Comparison of ENCODE assay signal across 23 cellular contexts in genomic region chr2:227456141-227456540, GRCh38.
"Had no signal": no experiment of that assay in that cellular context is flagged by ENCODE, and none has a peak within 500 bp of the region (broad histone marks: within the 10 kb centered on the region; RNA-seq: fewer than 3 reads in every experiment).

No MANE protein-coding gene starts in this region.

- H3K36me3 Mint-ChIP-seq: activated CD4-positive, alpha-beta memory T cell treated with anti-CD3 and anti-CD28 coated beads for 36 hours; activated CD8-positive, alpha-beta memory T cell treated with anti-CD3 and anti-CD28 coated beads, Interleukin-2, amount 10 ng/mL, durations not matched to agents 7 days and 5 days; activated naive CD8-positive, alpha-beta T cell treated with anti-CD3 and anti-CD28 coated beads, Interleukin-2, amount 10 ng/mL, durations not matched to agents 7 days and 5 days had no signal

- H3K27me3 Mint-ChIP-seq: activated B cell treated with CpG ODN at 0.5 μM for 24 hours; activated CD4-positive, alpha-beta memory T cell treated with anti-CD3 and anti-CD28 coated beads for 36 hours; activated CD8-positive, alpha-beta memory T cell treated with anti-CD3 and anti-CD28 coated beads, Interleukin-2, amount 10 ng/mL, durations not matched to agents 7 days and 5 days; activated naive CD8-positive, alpha-beta T cell treated with anti-CD3 and anti-CD28 coated beads, Interleukin-2, amount 10 ng/mL, durations not matched to agents 7 days and 5 days had no signal

- H3K27ac Mint-ChIP-seq: activated B cell treated with CpG ODN at 0.5 μM for 24 hours; activated CD4-positive, alpha-beta memory T cell treated with anti-CD3 and anti-CD28 coated beads for 36 hours; activated CD8-positive, alpha-beta memory T cell treated with anti-CD3 and anti-CD28 coated beads, Interleukin-2, amount 10 ng/mL, durations not matched to agents 7 days and 5 days; activated naive CD8-positive, alpha-beta T cell treated with anti-CD3 and anti-CD28 coated beads, Interleukin-2, amount 10 ng/mL, durations not matched to agents 7 days and 5 days; nephron; T-helper 1 cell treated with Interleukin-12 subunit alpha and Interleukin-12 subunit beta and Interleukin-4 antibody, amounts not matched to agents 30 μg/mL and 1 μg/mL, for 36 hours had no signal

- H3K9me3 Mint-ChIP-seq: activated B cell treated with CpG ODN at 0.5 μM for 24 hours; activated CD4-positive, alpha-beta memory T cell treated with anti-CD3 and anti-CD28 coated beads for 36 hours; activated naive CD8-positive, alpha-beta T cell treated with anti-CD3 and anti-CD28 coated beads, Interleukin-2, amount 10 ng/mL, durations not matched to agents 7 days and 5 days; nephron; T-helper 1 cell treated with Interleukin-12 subunit alpha and Interleukin-12 subunit beta and Interleukin-4 antibody, amounts not matched to agents 30 μg/mL and 1 μg/mL, for 36 hours had no signal

- H3K4me3 ChIP-seq: body of pancreas, lung, ovary, prostate gland, right atrium auricular region, upper lobe of left lung had no signal

- H3K36me3 ChIP-seq: neutrophil, ovary, prostate gland, right atrium auricular region, upper lobe of left lung had no signal

- ATAC-seq: activated CD8-positive, alpha-beta memory T cell treated with anti-CD3 and anti-CD28 coated beads, Interleukin-2, amount 10 ng/mL, durations not matched to agents 7 days and 5 days; body of pancreas; foreskin keratinocyte; left lobe of liver had no signal

- H3K4me3 Mint-ChIP-seq: activated B cell treated with CpG ODN at 0.5 μM for 24 hours; activated CD4-positive, alpha-beta memory T cell treated with anti-CD3 and anti-CD28 coated beads for 36 hours; activated CD8-positive, alpha-beta memory T cell treated with anti-CD3 and anti-CD28 coated beads, Interleukin-2, amount 10 ng/mL, durations not matched to agents 7 days and 5 days; activated naive CD8-positive, alpha-beta T cell treated with anti-CD3 and anti-CD28 coated beads, Interleukin-2, amount 10 ng/mL, durations not matched to agents 7 days and 5 days; nephron; T-helper 1 cell treated with Interleukin-12 subunit alpha and Interleukin-12 subunit beta and Interleukin-4 antibody, amounts not matched to agents 30 μg/mL and 1 μg/mL, for 36 hours had no signal

- H3K27ac ChIP-seq: body of pancreas, foreskin keratinocyte, ovary, prostate gland, right atrium auricular region, upper lobe of left lung had no signal

- H3K4me1 ChIP-seq: foreskin keratinocyte, prostate gland, right atrium auricular region had no signal

- DNase-seq: activated B cell treated with CpG ODN at 0.5 μM for 24 hours; activated CD4-positive, alpha-beta T cell treated with anti-CD3 and anti-CD28 coated beads for 4 hours; activated CD8-positive, alpha-beta memory T cell treated with anti-CD3 and anti-CD28 coated beads, Interleukin-2, amount 10 ng/mL, durations not matched to agents 7 days and 5 days; activated naive CD8-positive, alpha-beta T cell treated with anti-CD3 and anti-CD28 coated beads, Interleukin-2, amount 10 ng/mL, durations not matched to agents 7 days and 5 days; activated T-cell treated with anti-CD3 and anti-CD28 coated beads for 4 hours; amygdala; body of pancreas; caudate nucleus; dermis blood vessel endothelial cell; effector CD8-positive, alpha-beta T cell; foreskin keratinocyte; kidney; ovary; T1000; upper lobe of left lung had no signal

- H3K27me3 ChIP-seq: body of pancreas, foreskin keratinocyte, ovary, right atrium auricular region, upper lobe of left lung had no signal

- H3K4me1 Mint-ChIP-seq: nephron had no signal
